ENCODE assay signal across 17 cellular contexts in genomic region chrX:39063037-39063436, GRCh38.
DNase-seq lines count a peak whose midpoint lies in the region; ATAC-seq and TF ChIP-seq lines count a peak whose summit lies in the region.
"Had no signal": no experiment of that assay in that cellular context is flagged by ENCODE, and none has a peak within 500 bp of the region (broad histone marks: within the 10 kb centered on the region; RNA-seq: fewer than 3 reads in every experiment).

No MANE protein-coding gene starts in this region.

- H3K27me3 ChIP-seq in mammary epithelial cell (ENCODE audit: insufficient read depth, low read length): no peaks in the 10 kb centered on the region
- no peaks in the 10 kb centered on the region for H3K27me3 ChIP-seq in upper lobe of right lung
- H3K27me3 ChIP-seq: foreskin keratinocyte, spleen had no signal

- intact Hi-C loops in MCF 10A (cut with micrococcal nuclease) (no loop called here), mammary epithelial cell (cut with micrococcal nuclease) (no loop called here), upper lobe of right lung (cut with DNase I) (no loop called here)

- CTCF ChIA-PET in MCF 10A (lab: Yijun Ruan, JAX) (interaction anchor here (0.6 kb wide), 2 partner anchors 241 to 446 kb away, joined by 3 read pairs; no protein-coding TSS in a partner anchor), mammary epithelial cell (lab: Charles Lee; ENCODE audit: low non-redundant PET) (no interaction called here)

- H3K36me3 ChIP-seq in mammary epithelial cell (ENCODE audit: insufficient read depth, low read length) (no peaks in the 10 kb centered on the region), upper lobe of right lung (no peaks in the 10 kb centered on the region)
- H3K36me3 ChIP-seq: spleen had no signal

- H2AFZ ChIP-seq in mammary epithelial cell (ENCODE audit: low read depth, low read length): no peak overlapping the region

- BruUV-seq in MCF 10A (replicated peaks; lab: Mats Ljungman, UMichigan): no TSS peak
- no TSS peak for BruUV-seq in mammary epithelial cell (replicated peaks; lab: Mats Ljungman, UMichigan)

- no peak overlapping the region for H3K4me2 ChIP-seq in mammary epithelial cell (ENCODE audit: insufficient read depth, low read depth, low read length)

- TF ChIP-seq CTCF in MCF 10A (IDR thresholded peaks at IDR 0.05; ENCODE audit: unreplicated experiment): no peak
- TF ChIP-seq CTCF in mammary epithelial cell (conservative IDR thresholded peaks at IDR 0.05 in 1 of 2, IDR thresholded peaks at IDR 0.05 in 1 of 2; ENCODE audit: extremely low read depth in 1 of 2, insufficient read depth in 1 of 2, low read depth in 1 of 2, low read length in 2 of 2): no peak
- no peak for TF ChIP-seq CTCF in fibroblast of mammary gland (conservative IDR thresholded peaks at IDR 0.05; ENCODE audit: control insufficient read depth, insufficient read depth, low read depth, low read length)
- no peak for TF ChIP-seq CTCF in upper lobe of right lung (IDR thresholded peaks at IDR 0.05)

- H3K9ac ChIP-seq in mammary epithelial cell (ENCODE audit: insufficient read depth, low read length): no peak overlapping the region

- no peak overlapping the region for H3K27ac ChIP-seq in mammary epithelial cell (ENCODE audit: insufficient read depth, low read depth, low read length)
- no peak overlapping the region for H3K27ac ChIP-seq in upper lobe of right lung
- H3K27ac ChIP-seq: foreskin keratinocyte had no signal

- dilution Hi-C loops in mammary epithelial cell (cut with HindIII; ENCODE audit: low sequenced_read_pairs): no loop called here

- H3K79me2 ChIP-seq in mammary epithelial cell (ENCODE audit: insufficient read depth, low read length): no peaks in the 10 kb centered on the region

- POLR2A ChIA-PET in MCF 10A (lab: Yijun Ruan, JAX): interaction anchor here (0.9 to 1.6 kb wide), 2 partner anchors 17 to 289 kb away, joined by 3 read pairs; no protein-coding TSS in a partner anchor

- DNase-seq in MCF 10A (ENCODE audit: unreplicated experiment) (peak; percentile 85), mammary epithelial cell (no peak), NOMO-1 treated with dmso at 0.1 percent for 144 hours (lab: John Stamatoyannopoulos, UW; ENCODE audit: unreplicated experiment) (peak; percentile 77), fibroblast of mammary gland (ENCODE audit: low read depth) (peak; percentile 5), upper lobe of right lung (peak; percentile 70), OCI-M1 (lab: John Stamatoyannopoulos, UW) (no peak)
- DNase-seq: activated CD4-positive, CD25-positive, alpha-beta regulatory T cell; activated naive CD4-positive, alpha-beta T cell; KBM-7; NCI-H1694 treated with DMSO at 0.1 percent for 48 hours; spleen; SW 1271 had no signal

- WGBS in mammary epithelial cell (ENCODE audit: low coverage, missing lambda C conversion rate): 75% methylated on average over 4 of the region's 4 CpGs

- H3K27me3 Mint-ChIP-seq in MCF 10A (ENCODE audit: insufficient read depth, unreplicated experiment): peaks cover 17% of the 10 kb centered on the region
- H3K27me3 Mint-ChIP-seq: stimulated activated naive CD8-positive, alpha-beta T cell treated with anti-CD3 and anti-CD28 coated beads, Interleukin-15, Interleukin-2, amounts not matched to agents 100 ng/mL and 50 ng/mL, for 24 hours had no signal

- H3K36me3 Mint-ChIP-seq in MCF 10A (ENCODE audit: insufficient read depth, unreplicated experiment): no peaks in the 10 kb centered on the region

- ATAC-seq in upper lobe of right lung: peak; percentile 95
- no peak for ATAC-seq in GM19023 (IDR thresholded peaks at IDR 0.05; ENCODE audit: unreplicated experiment)
- ATAC-seq in GM21825 (IDR thresholded peaks at IDR 0.05; ENCODE audit: unreplicated experiment): no peak
- ATAC-seq: foreskin keratinocyte, HCT116 had no signal

- H3K9me3 Mint-ChIP-seq in MCF 10A (ENCODE audit: unreplicated experiment): no peaks in the 10 kb centered on the region
- H3K9me3 Mint-ChIP-seq: stimulated activated naive CD8-positive, alpha-beta T cell treated with anti-CD3 and anti-CD28 coated beads, Interleukin-15, Interleukin-2, amounts not matched to agents 100 ng/mL and 50 ng/mL, for 24 hours had no signal

- in situ Hi-C loops in mammary epithelial cell (cut with MboI; ENCODE audit: low sequenced_read_pairs in 2 of 2): no loop called here

- no peak overlapping the region for H3K27ac Mint-ChIP-seq in MCF 10A (ENCODE audit: low read depth, unreplicated experiment)
- H3K27ac Mint-ChIP-seq: stimulated activated naive CD8-positive, alpha-beta T cell treated with anti-CD3 and anti-CD28 coated beads, Interleukin-15, Interleukin-2, amounts not matched to agents 100 ng/mL and 50 ng/mL, for 24 hours had no signal

- H3K9me3 ChIP-seq in mammary epithelial cell (replicated peaks; ENCODE audit: insufficient read depth, low read length) (no peaks in the 10 kb centered on the region), upper lobe of right lung (no peaks in the 10 kb centered on the region)

- no peaks in the 10 kb centered on the region for H3K4me1 ChIP-seq in mammary epithelial cell (ENCODE audit: insufficient read depth, low read length)
- H3K4me1 ChIP-seq in upper lobe of right lung: no peaks in the 10 kb centered on the region
- H3K4me1 ChIP-seq: foreskin keratinocyte, spleen had no signal

- H3K4me1 Mint-ChIP-seq in MCF 10A (ENCODE audit: insufficient read depth, unreplicated experiment): no peaks in the 10 kb centered on the region

- no peaks in the 10 kb centered on the region for H4K20me1 ChIP-seq in mammary epithelial cell (ENCODE audit: insufficient read depth, low read length)

- H3K4me3 Mint-ChIP-seq in MCF 10A (ENCODE audit: unreplicated experiment): no peak overlapping the region
- H3K4me3 Mint-ChIP-seq: stimulated activated naive CD8-positive, alpha-beta T cell treated with anti-CD3 and anti-CD28 coated beads, Interleukin-15, Interleukin-2, amounts not matched to agents 100 ng/mL and 50 ng/mL, for 24 hours had no signal

- no peak overlapping the region for H3K4me3 ChIP-seq in mammary epithelial cell (replicated peaks in 1 of 3; ENCODE audit: insufficient read depth in 1 of 3, low read depth in 2 of 3, low read length in 3 of 3)
- H3K4me3 ChIP-seq in fibroblast of mammary gland (ENCODE audit: control insufficient read depth, low read depth, low read length): no peak overlapping the region
- H3K4me3 ChIP-seq in upper lobe of right lung: no peak overlapping the region

Comparison
In these comparisons a context has a peak if more than half of its experiments do, and no peak if none do; other contexts are left out.
1. DNase-seq: peak in MCF 10A (single experiment), NOMO-1 treated with dmso at 0.1 percent for 144 hours (single experiment), fibroblast of mammary gland (single experiment) and upper lobe of right lung (single experiment); none in mammary epithelial cell (single experiment) and OCI-M1 (single experiment).